8 cellular contexts compared by ENCODE assay signal in genomic region chr16:4801051-4801961, GRCh38. TPM values are rescaled to one million over a fixed set of nuclear protein-coding genes. Genes with fewer than 3 reads are reported as not detected.
DNase-seq lines count a peak whose midpoint lies in the region; ATAC-seq lines count a peak whose summit lies in the region.

No MANE protein-coding gene starts in this region.

- no peaks in the 10 kb centered on the region for H3K9me3 ChIP-seq in mononuclear cell (ENCODE audit: low read depth, low read length)

- peaks cover 34% of the 10 kb centered on the region for H3K4me1 ChIP-seq in mononuclear cell (ENCODE audit: insufficient read depth, low read length)

- H3K27me3 Mint-ChIP-seq in stimulated activated naive CD8-positive, alpha-beta T cell treated with anti-CD3 and anti-CD28 coated beads, Interleukin-15, Interleukin-2, amounts not matched to agents 100 ng/mL and 50 ng/mL, for 24 hours = no peaks in the 10 kb centered on the region

- no peak overlapping the region for H3K27ac Mint-ChIP-seq in stimulated activated naive CD8-positive, alpha-beta T cell treated with anti-CD3 and anti-CD28 coated beads, Interleukin-15, Interleukin-2, amounts not matched to agents 100 ng/mL and 50 ng/mL, for 24 hours

- peaks cover 15% of the 10 kb centered on the region for H3K36me3 Mint-ChIP-seq in stimulated activated naive CD8-positive, alpha-beta T cell treated with anti-CD3 and anti-CD28 coated beads, Interleukin-15, Interleukin-2, amounts not matched to agents 100 ng/mL and 50 ng/mL, for 24 hours (ENCODE audit: low read depth)

- no peak for DNase-seq in stimulated activated naive CD8-positive, alpha-beta T cell treated with anti-CD3 and anti-CD28 coated beads, Interleukin-15, Interleukin-2, amounts not matched to agents 100 U/mL and 50 U/mL, for 24 hours
- DNase-seq in caudate nucleus (lab: John Stamatoyannopoulos, UW) (peak in 6 of 61 donors; percentile 33 to 56 (median 42)), foreskin melanocyte (no peak), activated gamma-delta T cell treated with Interleukin-2 at 50 U/mL for 16 hours (no peak)

- H3K4me3 Mint-ChIP-seq in stimulated activated naive CD8-positive, alpha-beta T cell treated with anti-CD3 and anti-CD28 coated beads, Interleukin-15, Interleukin-2, amounts not matched to agents 100 ng/mL and 50 ng/mL, for 24 hours = peak overlapping the region; percentile 79

- H3K4me1 Mint-ChIP-seq in stimulated activated naive CD8-positive, alpha-beta T cell treated with anti-CD3 and anti-CD28 coated beads, Interleukin-15, Interleukin-2, amounts not matched to agents 100 ng/mL and 50 ng/mL, for 24 hours (ENCODE audit: low read depth) = peaks cover 16% of the 10 kb centered on the region

- H3K27me3 ChIP-seq in mononuclear cell (ENCODE audit: insufficient read depth, low read length) = no peaks in the 10 kb centered on the region

- no peaks in the 10 kb centered on the region for H3K9me3 Mint-ChIP-seq in stimulated activated naive CD8-positive, alpha-beta T cell treated with anti-CD3 and anti-CD28 coated beads, Interleukin-15, Interleukin-2, amounts not matched to agents 100 ng/mL and 50 ng/mL, for 24 hours

- H3K4me3 ChIP-seq in mononuclear cell (ENCODE audit: low read length) = peak overlapping the region; percentile 70

- ATAC-seq in stimulated activated naive CD8-positive, alpha-beta T cell treated with anti-CD3 and anti-CD28 coated beads, Interleukin-15, Interleukin-2, amounts not matched to agents 100 U/mL and 50 U/mL, for 24 hours = no peak
- ATAC-seq in HG03460 (IDR thresholded peaks at IDR 0.05; ENCODE audit: unreplicated experiment) (no peak), HG03196 (IDR thresholded peaks at IDR 0.05; ENCODE audit: unreplicated experiment) (no peak)

- H3K27ac ChIP-seq in caudate nucleus (ENCODE audit: low read depth, low read length) = peak overlapping the region; percentile 97

RNA-seq across cellular contexts. Expression of gene ROGDI, which starts 1.1 kb away (rescaled TPM):
- total RNA-seq in mononuclear cell = 19.3 TPM

RNA-seq across cellular contexts. Expression of gene SMIM22, which starts 6.1 kb away (rescaled TPM):
- not detected for total RNA-seq in mononuclear cell

RNA-seq across cellular contexts. Expression of gene SEPTIN12, which starts 13.2 kb away (rescaled TPM):
- not detected for total RNA-seq in mononuclear cell

RNA-seq across cellular contexts. Expression of gene ZNF500, which starts 34.3 kb away (rescaled TPM):
- total RNA-seq in mononuclear cell = 7.7 TPM

RNA-seq across cellular contexts. Expression of gene GLYR1, which starts 45.8 kb away (rescaled TPM):
- total RNA-seq in mononuclear cell = 49.7 TPM
